Comparison of ENCODE assay signal across 17 cellular contexts in the genomic region with DNA sequence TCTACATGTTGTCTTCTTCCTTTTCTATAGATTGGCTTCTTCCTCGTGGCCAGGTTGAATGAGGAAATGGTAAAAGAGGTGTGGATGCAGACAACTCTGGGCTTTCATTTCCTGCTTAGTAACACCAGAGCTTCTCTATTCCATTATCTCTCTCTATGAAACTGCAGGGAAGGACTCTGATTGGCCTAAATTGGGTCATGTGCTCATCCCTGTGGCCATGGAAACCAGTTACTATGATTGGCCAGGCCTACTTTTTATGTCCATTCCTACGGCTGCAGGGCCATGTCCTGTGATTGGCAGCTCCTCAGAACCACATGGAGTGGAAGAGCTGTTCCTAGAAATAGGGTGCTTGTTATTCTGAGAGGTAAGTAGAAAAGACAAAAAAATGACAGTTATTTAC.
DNase-seq lines count a peak whose midpoint lies in the region; ATAC-seq and TF ChIP-seq lines count a peak whose summit lies in the region.
"Had no signal": no experiment of that assay in that cellular context is flagged by ENCODE, and none has a peak within 500 bp of the region (broad histone marks: within the 10 kb centered on the region; RNA-seq: fewer than 3 reads in every experiment).

No MANE protein-coding gene starts in this region.

- no peak overlapping the region for H3K56ac ChIP-seq in H9 (ENCODE audit: insufficient read length, low read depth, low read length)

- H3K27me3 ChIP-seq in neuronal stem cell (ENCODE audit: control insufficient read depth in 3 of 3, insufficient read depth in 3 of 3, low read depth in 1 of 3, low read length in 3 of 3): peaks cover 0 to 1% (median 0%) of the 10 kb centered on the region in 3 experiments
- no peaks in the 10 kb centered on the region for H3K27me3 ChIP-seq in left lung
- no peaks in the 10 kb centered on the region for H3K27me3 ChIP-seq in H9 (ENCODE audit: insufficient read depth, low read length)
- no peaks in the 10 kb centered on the region for H3K27me3 ChIP-seq in mammary epithelial cell (ENCODE audit: insufficient read depth, low read length)

- no peak for ATAC-seq in left lung

- peak overlapping the region; percentile 50 for H3K27ac ChIP-seq in epithelial cell of prostate
- H3K27ac ChIP-seq in neuronal stem cell (replicated peaks; ENCODE audit: low read length): no peak overlapping the region
- H3K27ac ChIP-seq in left lung: no peak overlapping the region
- H3K27ac ChIP-seq in H9 (ENCODE audit: insufficient read length, low read depth, low read length): no peak overlapping the region
- no peak overlapping the region for H3K27ac ChIP-seq in mammary epithelial cell (ENCODE audit: insufficient read depth, low read depth, low read length)

- no peaks in the 10 kb centered on the region for H3K23me2 ChIP-seq in H9 (ENCODE audit: insufficient read length, low read depth, low read length, poor library complexity, severe bottlenecking)

- H3K36me3 ChIP-seq in neuronal stem cell (replicated peaks in 1 of 2; ENCODE audit: control insufficient read depth in 2 of 2, insufficient read depth in 2 of 2, low read length in 2 of 2): no peaks in the 10 kb centered on the region
- no peaks in the 10 kb centered on the region for H3K36me3 ChIP-seq in left lung
- no peaks in the 10 kb centered on the region for H3K36me3 ChIP-seq in mammary epithelial cell (ENCODE audit: insufficient read depth, low read length)

- intact Hi-C loops in left lung (cut with DNase I): no loop called here
- intact Hi-C loops in mammary epithelial cell (cut with micrococcal nuclease): no loop called here

- dilution Hi-C loops in mammary epithelial cell (cut with HindIII; ENCODE audit: low sequenced_read_pairs): no loop called here

- H3K4me2 ChIP-seq in neuronal stem cell (ENCODE audit: insufficient read depth, low read length, poor library complexity, severe bottlenecking) (no peak overlapping the region), H9 (ENCODE audit: insufficient read depth, insufficient read length, low read length) (no peak overlapping the region), mammary epithelial cell (ENCODE audit: insufficient read depth, low read depth, low read length) (no peak overlapping the region)

- no peaks in the 10 kb centered on the region for H4K20me1 ChIP-seq in H9 (ENCODE audit: control insufficient read depth, insufficient read depth, insufficient read length)
- H4K20me1 ChIP-seq in mammary epithelial cell (ENCODE audit: insufficient read depth, low read length): no peaks in the 10 kb centered on the region

- H2BK120ac ChIP-seq in neuronal stem cell (ENCODE audit: low read depth, low read length) (no peak overlapping the region), H9 (ENCODE audit: low read depth, low read length, poor library complexity, severe bottlenecking) (no peak overlapping the region)

- DNase-seq in HCEC 1CT: peak; percentile 6
- peak; percentile 1 for DNase-seq in M059J (ENCODE audit: low read depth)
- DNase-seq in epithelial cell of prostate (ENCODE audit: low read depth, low spot score): no peak
- DNase-seq in neuronal stem cell (ENCODE audit: low spot score): no peak
- no peak for DNase-seq in left lung
- DNase-seq in NCI-H524 (lab: John Stamatoyannopoulos, UW): no peak
- no peak for DNase-seq in H9
- no peak for DNase-seq in mammary epithelial cell
- DNase-seq: CD4-positive, alpha-beta memory T cell; H7; NCI-H1105; NCI-H1930; NCI-H2171 treated with DMSO at 0.1 percent for 48 hours; NCI-H510A; SHP77 had no signal

- H3K4me1 Mint-ChIP-seq in H9: peaks cover 5% of the 10 kb centered on the region in 2 experiments
- H3K4me1 Mint-ChIP-seq: B cell; CD4-positive, alpha-beta memory T cell; IgD-negative memory B cell had no signal

- H2AK5ac ChIP-seq in neuronal stem cell (ENCODE audit: low read depth, low read length) (no peak overlapping the region), H9 (ENCODE audit: insufficient read length, low read length) (no peak overlapping the region)

- H3K18ac ChIP-seq in neuronal stem cell (ENCODE audit: low read length) (no peak overlapping the region), H9 (ENCODE audit: insufficient read length, low read depth, low read length) (no peak overlapping the region)

- no peaks in the 10 kb centered on the region for H3K79me2 ChIP-seq in H9 (ENCODE audit: insufficient read depth, low read length)
- no peaks in the 10 kb centered on the region for H3K79me2 ChIP-seq in mammary epithelial cell (ENCODE audit: insufficient read depth, low read length)

- H3K4ac ChIP-seq in neuronal stem cell (ENCODE audit: low read length) (no peak overlapping the region), H9 (ENCODE audit: low read depth, low read length) (no peak overlapping the region)

- WGBS in neuronal stem cell (ENCODE audit: extremely low coverage in 2 of 2, insufficient read length in 2 of 2, insufficient replicate concordance in 1 of 2), 2 donors: no CpG with 5 or more reads among the region's 2 CpGs
- WGBS in H9 (ENCODE audit: extremely low coverage, insufficient read length, low lambda C conversion rate): no CpG with 5 or more reads among the region's 2 CpGs
- 94% methylated on average over 2 of the region's 2 CpGs for whole genome bisulfite sequencing in mammary epithelial cell (ENCODE audit: low coverage, missing lambda C conversion rate)

- H3K14ac ChIP-seq in neuronal stem cell (ENCODE audit: low read length) (no peak overlapping the region), H9 (ENCODE audit: insufficient read depth, low read length) (no peak overlapping the region)

- H2BK15ac ChIP-seq in neuronal stem cell (ENCODE audit: low read length) (no peak overlapping the region), H9 (ENCODE audit: low read depth, low read length) (no peak overlapping the region)

- H3K9ac ChIP-seq in neuronal stem cell (ENCODE audit: low read depth, low read length, poor library complexity): no peak overlapping the region
- no peak overlapping the region for H3K9ac ChIP-seq in H9 (ENCODE audit: extremely low read depth, insufficient read length, low read length)
- H3K9ac ChIP-seq in mammary epithelial cell (ENCODE audit: insufficient read depth, low read length): no peak overlapping the region

- BruUV-seq in mammary epithelial cell (replicated peaks; lab: Mats Ljungman, UMichigan): no TSS peak

- no peak overlapping the region for H2BK5ac ChIP-seq in neuronal stem cell (ENCODE audit: low read length)
- no peak overlapping the region for H2BK5ac ChIP-seq in H9 (ENCODE audit: insufficient read length, low read length)

- in situ Hi-C loops in mammary epithelial cell (cut with MboI; ENCODE audit: low sequenced_read_pairs in 2 of 2): no loop called here

- H4K8ac ChIP-seq in neuronal stem cell (ENCODE audit: low read depth, low read length) (no peak overlapping the region), H9 (replicated peaks; ENCODE audit: insufficient read length, low read depth, low read length) (no peak overlapping the region)

- H2BK12ac ChIP-seq in neuronal stem cell (ENCODE audit: low read length): no peak overlapping the region
- no peak overlapping the region for H2BK12ac ChIP-seq in H9 (ENCODE audit: insufficient read length, low read depth, low read length)

- H3K27ac Mint-ChIP-seq in H9: no peak overlapping the region
- H3K27ac Mint-ChIP-seq: B cell; CD4-positive, alpha-beta memory T cell; IgD-negative memory B cell had no signal

- H3K79me1 ChIP-seq in neuronal stem cell (ENCODE audit: low read depth, low read length) (no peaks in the 10 kb centered on the region), H9 (ENCODE audit: insufficient read depth, low read depth, low read length, poor library complexity, severe bottlenecking) (no peaks in the 10 kb centered on the region)

- CTCF ChIA-PET in mammary epithelial cell (lab: Charles Lee; ENCODE audit: low non-redundant PET): no interaction called here

- no peak overlapping the region for H3K4me3 Mint-ChIP-seq in H9
- H3K4me3 Mint-ChIP-seq: B cell; CD4-positive, alpha-beta memory T cell; IgD-negative memory B cell had no signal

- H3T11ph ChIP-seq in H9 (ENCODE audit: low read length): no peak overlapping the region

- no peak overlapping the region for H4K91ac ChIP-seq in neuronal stem cell (ENCODE audit: low read depth, low read length, poor library complexity)
- no peak overlapping the region for H4K91ac ChIP-seq in H9 (ENCODE audit: insufficient read length, low read depth, low read length)

- H3K4me3 ChIP-seq in neuronal stem cell (ENCODE audit: low read length in 2 of 2): no peak overlapping the region
- no peak overlapping the region for H3K4me3 ChIP-seq in left lung
- H3K4me3 ChIP-seq in mammary epithelial cell (replicated peaks in 1 of 3; ENCODE audit: insufficient read depth in 1 of 3, low read depth in 2 of 3, low read length in 3 of 3): no peak overlapping the region

- H2BK20ac ChIP-seq in H9 (ENCODE audit: low read depth, low read length, poor library complexity, severe bottlenecking): no peak overlapping the region

- TF ChIP-seq CTCF in left lung (IDR thresholded peaks at IDR 0.05): no peak
- TF ChIP-seq CTCF in H9 (conservative IDR thresholded peaks at IDR 0.05): no peak
- TF ChIP-seq CTCF in mammary epithelial cell (conservative IDR thresholded peaks at IDR 0.05 in 1 of 2, IDR thresholded peaks at IDR 0.05 in 1 of 2; ENCODE audit: extremely low read depth in 1 of 2, insufficient read depth in 1 of 2, low read depth in 1 of 2, low read length in 2 of 2): no peak

- peaks cover 0 to 7% of the 10 kb centered on the region in 2 donors for H3K4me1 ChIP-seq in neuronal stem cell (ENCODE audit: control insufficient read depth in 2 of 2, insufficient read depth in 1 of 2, low read depth in 1 of 2, low read length in 2 of 2)
- H3K4me1 ChIP-seq in left lung: peaks cover 0 to 4% of the 10 kb centered on the region in 2 donors
- no peaks in the 10 kb centered on the region; the same call in 1 of the 2 replicates for H3K4me1 ChIP-seq in H9 (ENCODE audit: insufficient read depth, low read length)
- H3K4me1 ChIP-seq in mammary epithelial cell (ENCODE audit: insufficient read depth, low read length): peaks cover 11% of the 10 kb centered on the region

- H3K23ac ChIP-seq in neuronal stem cell (ENCODE audit: low read depth, low read length, poor library complexity): no peak overlapping the region
- H3K23ac ChIP-seq in H9 (ENCODE audit: insufficient read length, low read depth, low read length): no peak overlapping the region

- H2AFZ ChIP-seq in neuronal stem cell (ENCODE audit: low read length) (peak overlapping the region; percentile 83), H9 (ENCODE audit: low read length) (no peak overlapping the region), mammary epithelial cell (ENCODE audit: low read depth, low read length) (no peak overlapping the region)

- no peaks in the 10 kb centered on the region for H3K9me3 Mint-ChIP-seq in H9

- no peaks in the 10 kb centered on the region for H3K36me3 Mint-ChIP-seq in H9 (ENCODE audit: insufficient read depth in 1 of 3, low read depth in 3 of 3)
- H3K36me3 Mint-ChIP-seq: CD4-positive, alpha-beta memory T cell; IgD-negative memory B cell had no signal

- H3K9me3 ChIP-seq in neuronal stem cell (replicated peaks in 1 of 2; ENCODE audit: control insufficient read depth in 2 of 2, insufficient read depth in 1 of 2, low read depth in 1 of 2, low read length in 2 of 2) (peaks cover 0 to 2% of the 10 kb centered on the region in 2 donors), left lung (no peaks in the 10 kb centered on the region), H9 (ENCODE audit: control insufficient read depth, low read depth, low read length) (no peaks in the 10 kb centered on the region), mammary epithelial cell (replicated peaks; ENCODE audit: insufficient read depth, low read length) (no peaks in the 10 kb centered on the region)

- H4K5ac ChIP-seq in H9 (ENCODE audit: insufficient read length, low read depth, low read length): no peak overlapping the region

- no peaks in the 10 kb centered on the region; the same call in none of the 2 replicates for H3K27me3 Mint-ChIP-seq in H9 (ENCODE audit: low read depth)
- H3K27me3 Mint-ChIP-seq: B cell; CD4-positive, alpha-beta memory T cell; IgD-negative memory B cell had no signal

Comparison
In these comparisons a context has a peak if more than half of its experiments do, and no peak if none do; other contexts are left out.
1. DNase-seq: peak in HCEC 1CT (single experiment) and M059J (single experiment); none in epithelial cell of prostate (single experiment), neuronal stem cell (single experiment), left lung (0 of 2), NCI-H524 (0 of 2), H9 (single experiment) and mammary epithelial cell (single experiment).